ENCODE assay signal across 8 cellular contexts in the genomic region with DNA sequence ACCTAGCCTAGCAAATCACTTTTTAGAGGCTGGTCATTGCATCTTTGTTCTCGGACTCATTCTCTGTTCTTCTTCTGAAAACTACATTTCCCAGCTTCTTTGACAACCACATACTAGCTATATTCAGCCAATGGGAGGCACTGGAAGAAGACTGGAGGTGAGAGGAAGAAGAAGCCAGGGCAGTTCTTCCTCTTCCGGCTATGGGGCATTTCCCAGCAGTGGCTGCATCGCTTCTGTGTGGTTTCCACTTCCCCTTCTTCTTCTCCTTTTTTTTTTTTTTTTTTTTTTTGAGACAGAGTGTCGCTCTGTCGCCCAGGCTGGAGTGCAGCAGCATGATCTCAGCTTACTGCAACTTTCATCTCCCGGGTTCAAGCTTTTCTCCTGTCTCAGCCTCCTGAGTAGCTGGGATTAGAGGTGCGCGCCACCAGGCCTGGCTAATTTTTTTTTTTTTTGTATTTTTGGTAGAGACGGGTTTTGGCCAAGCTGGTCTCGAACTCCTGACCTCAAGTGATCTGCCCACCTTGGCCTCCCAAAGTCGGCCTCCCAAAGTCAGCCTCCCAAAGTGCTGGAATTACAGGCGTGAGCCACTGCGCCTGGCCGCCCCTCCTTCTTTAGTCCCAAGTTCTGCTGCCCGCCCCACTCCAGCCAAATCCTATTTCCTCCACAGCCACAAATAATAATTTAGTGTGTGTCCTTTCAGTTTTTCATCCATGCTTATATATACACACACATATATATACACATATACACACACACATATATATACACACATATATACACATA. TPM values are rescaled to one million over a fixed set of nuclear protein-coding genes. Genes with fewer than 3 reads are reported as not detected.
DNase-seq lines count a peak whose midpoint lies in the region; ATAC-seq and TF ChIP-seq lines count a peak whose summit lies in the region.

No MANE protein-coding gene starts in this region.

- CTCF ChIA-PET in activated CD4-positive, alpha-beta memory T cell treated with anti-CD3 and anti-CD28 coated beads, Interleukin-2, amount 10 ng/mL, durations not matched to agents 7 days and 5 days (lab: Charles Lee) = interaction anchor here (0.6 to 0.9 kb wide), 4 partner anchors 19 to 648 kb away, joined by 3 to 5 read pairs (median 3); partner anchors contain the start of genes ANKRD18B and SIGMAR1

- H3K36me3 Mint-ChIP-seq in IgD-negative memory B cell = no peaks in the 10 kb centered on the region
- no peaks in the 10 kb centered on the region for H3K36me3 Mint-ChIP-seq in activated CD4-positive, alpha-beta memory T cell treated with anti-CD3 and anti-CD28 coated beads, Interleukin-2, amount 10 ng/mL, durations not matched to agents 7 days and 5 days (ENCODE audit: low read depth)
- no peaks in the 10 kb centered on the region for H3K36me3 Mint-ChIP-seq in nephron (ENCODE audit: low read depth)

- peak overlapping the region; percentile 82 to 92 (median 83) for H3K27ac Mint-ChIP-seq in IgD-negative memory B cell
- no peak overlapping the region for H3K27ac Mint-ChIP-seq in activated CD4-positive, alpha-beta memory T cell treated with anti-CD3 and anti-CD28 coated beads, Interleukin-2, amount 10 ng/mL, durations not matched to agents 7 days and 5 days
- peak overlapping the region; percentile 30 to 39 (median 38) for H3K27ac Mint-ChIP-seq in nephron

- TF ChIP-seq CTCF in nephron (IDR thresholded peaks at IDR 0.05; ENCODE audit: unreplicated experiment in 3 of 3) = no peak

- POLR2A ChIA-PET in activated CD4-positive, alpha-beta memory T cell treated with anti-CD3 and anti-CD28 coated beads, Interleukin-2, amount 10 ng/mL, durations not matched to agents 7 days and 5 days (lab: Charles Lee) = interaction anchor here (1.2 to 1.7 kb wide), 2 partner anchors 21 to 45 kb away, joined by 5 read pairs; partner anchors contain the start of gene DCAF12

- H3K4me3 Mint-ChIP-seq in IgD-negative memory B cell = peak overlapping the region; percentile 38 to 84 (median 81)
- no peak overlapping the region for H3K4me3 Mint-ChIP-seq in activated CD4-positive, alpha-beta memory T cell treated with anti-CD3 and anti-CD28 coated beads, Interleukin-2, amount 10 ng/mL, durations not matched to agents 7 days and 5 days
- H3K4me3 Mint-ChIP-seq in nephron = no peak overlapping the region

- H3K9me3 Mint-ChIP-seq in IgD-negative memory B cell = no peaks in the 10 kb centered on the region
- H3K9me3 Mint-ChIP-seq in activated CD4-positive, alpha-beta memory T cell treated with anti-CD3 and anti-CD28 coated beads, Interleukin-2, amount 10 ng/mL, durations not matched to agents 7 days and 5 days = no peaks in the 10 kb centered on the region
- no peaks in the 10 kb centered on the region for H3K9me3 Mint-ChIP-seq in nephron

- ATAC-seq in GM18511 (IDR thresholded peaks at IDR 0.05; ENCODE audit: unreplicated experiment) = peak; percentile 69
- ATAC-seq in GM18505 (IDR thresholded peaks at IDR 0.05; ENCODE audit: unreplicated experiment) = no peak

- DNase-seq in activated CD4-positive, alpha-beta memory T cell treated with anti-CD3 and anti-CD28 coated beads, Interleukin-2, amount 10 ng/mL, durations not matched to agents 7 days and 5 days = peak; percentile 56
- no peak for DNase-seq in COLO829 (ENCODE audit: low spot score)
- no peak for DNase-seq in NCI-H226
- DNase-seq in NCI-H1105 treated with DMSO at 0.1 percent for 48 hours (lab: John Stamatoyannopoulos, UW) = no peak

- H3K4me1 Mint-ChIP-seq in IgD-negative memory B cell = peaks cover 6 to 11% (median 7%) of the 10 kb centered on the region in 3 donors
- peaks cover 11% of the 10 kb centered on the region for H3K4me1 Mint-ChIP-seq in activated CD4-positive, alpha-beta memory T cell treated with anti-CD3 and anti-CD28 coated beads, Interleukin-2, amount 10 ng/mL, durations not matched to agents 7 days and 5 days
- H3K4me1 Mint-ChIP-seq in nephron = peaks cover 15% of the 10 kb centered on the region

- no peaks in the 10 kb centered on the region for H3K27me3 Mint-ChIP-seq in IgD-negative memory B cell
- no peaks in the 10 kb centered on the region for H3K27me3 Mint-ChIP-seq in activated CD4-positive, alpha-beta memory T cell treated with anti-CD3 and anti-CD28 coated beads, Interleukin-2, amount 10 ng/mL, durations not matched to agents 7 days and 5 days
- no peaks in the 10 kb centered on the region for H3K27me3 Mint-ChIP-seq in nephron (ENCODE audit: low read depth)

- no peak for TF ChIP-seq POLR2A in GM18505 (IDR thresholded peaks at IDR 0.05; ENCODE audit: borderline replicate concordance, extremely low read depth, insufficient read depth, insufficient read length)

RNA-seq across cellular contexts. Expression of gene UBAP1, which starts 6.9 kb away (rescaled TPM):
- polyA plus RNA-seq in IgD-negative memory B cell = 32.0 TPM
- total RNA-seq in activated CD4-positive, alpha-beta memory T cell treated with anti-CD3 and anti-CD28 coated beads, Interleukin-2, amount 10 ng/mL, durations not matched to agents 7 days and 5 days = 10 to 100 TPM; 35.6 to 39.1 TPM

RNA-seq across cellular contexts. Expression of gene DCAF12, which starts 45.4 kb away (rescaled TPM):
- 1.4 TPM for polyA plus RNA-seq in IgD-negative memory B cell
- 10 to 100 TPM; 44.1 to 46.9 TPM for total RNA-seq in activated CD4-positive, alpha-beta memory T cell treated with anti-CD3 and anti-CD28 coated beads, Interleukin-2, amount 10 ng/mL, durations not matched to agents 7 days and 5 days

Comparison
In these comparisons a context has a peak if more than half of its experiments do, and no peak if none do; other contexts are left out.
1. H3K4me3 Mint-ChIP-seq: peak in IgD-negative memory B cell (4 of 4); none in activated CD4-positive, alpha-beta memory T cell treated with anti-CD3 and anti-CD28 coated beads, Interleukin-2, amount 10 ng/mL, durations not matched to agents 7 days and 5 days (single experiment) and nephron (0 of 3).